19 cellular contexts compared by ENCODE assay signal in the genomic region with DNA sequence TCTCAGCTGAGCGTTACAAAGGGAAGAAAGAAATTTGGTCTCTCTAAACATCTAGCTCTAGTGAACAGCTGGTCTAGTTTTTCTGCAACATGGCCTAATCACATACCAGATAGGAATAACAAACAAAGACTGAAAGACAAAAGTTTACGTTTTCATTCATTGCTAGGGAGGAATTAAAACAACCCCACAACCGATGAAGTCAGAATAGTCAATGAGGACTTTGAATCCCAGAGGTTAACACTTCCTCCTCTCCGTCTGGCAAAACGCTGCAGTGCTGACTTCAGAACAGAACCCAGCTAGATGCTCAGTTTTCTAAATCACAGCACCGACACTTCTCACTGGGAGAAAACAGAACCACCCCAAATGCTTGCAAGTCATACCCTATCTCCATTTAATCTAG.
DNase-seq lines count a peak whose midpoint lies in the region; ATAC-seq and TF ChIP-seq lines count a peak whose summit lies in the region.
"Had no signal": no experiment of that assay in that cellular context is flagged by ENCODE, and none has a peak within 500 bp of the region (broad histone marks: within the 10 kb centered on the region; RNA-seq: fewer than 3 reads in every experiment).

No MANE protein-coding gene starts in this region.

- H3K27ac ChIP-seq in SJCRH30, result peak overlapping the region; percentile 55
- no peak overlapping the region for H3K27ac ChIP-seq in fibroblast of lung (ENCODE audit: insufficient read depth, low read length)
- H3K27ac ChIP-seq: right lobe of liver had no signal

- peak overlapping the region; percentile 23 for H3K4me3 ChIP-seq in SJCRH30
- H3K4me3 ChIP-seq in fibroblast of lung (replicated peaks in 1 of 4; ENCODE audit: control extremely low read depth in 1 of 4, insufficient read depth in 1 of 4, low read depth in 3 of 4, low read length in 4 of 4), result no peak overlapping the region
- H3K4me3 ChIP-seq: dorsolateral prefrontal cortex, right lobe of liver had no signal

- no peak for TF ChIP-seq CTCF in fibroblast of lung (conservative IDR thresholded peaks at IDR 0.05 in 1 of 2, IDR thresholded peaks at IDR 0.05 in 1 of 2; ENCODE audit: low read depth in 1 of 2, low read length in 2 of 2)
- TF ChIP-seq CTCF in nephron progenitor cell (IDR thresholded peaks at IDR 0.05), result no peak

- H3K4me1 ChIP-seq in SJCRH30, result peaks cover 35% of the 10 kb centered on the region
- no peaks in the 10 kb centered on the region for H3K4me1 ChIP-seq in fibroblast of lung (ENCODE audit: control insufficient read depth, extremely low read depth, insufficient read depth, low read length)
- H3K4me1 ChIP-seq: right lobe of liver had no signal

- H3K36me3 ChIP-seq in SJCRH30 (no peaks in the 10 kb centered on the region), fibroblast of lung (ENCODE audit: control insufficient read depth, insufficient read depth, low read length) (no peaks in the 10 kb centered on the region)
- H3K36me3 ChIP-seq: right lobe of liver had no signal

- H3K27ac Mint-ChIP-seq in nephron progenitor cell, result peak overlapping the region; percentile 12
- no peak overlapping the region for H3K27ac Mint-ChIP-seq in T-cell
- H3K27ac Mint-ChIP-seq: activated B cell treated with CpG ODN at 0.5 μM for 24 hours, IgD-negative memory B cell had no signal

- H3K4me3 Mint-ChIP-seq in nephron progenitor cell (no peak overlapping the region), T-cell (no peak overlapping the region)
- H3K4me3 Mint-ChIP-seq: activated B cell treated with CpG ODN at 0.5 μM for 24 hours; CD4-positive, alpha-beta memory T cell; IgD-negative memory B cell had no signal

- no peak overlapping the region for H2AFZ ChIP-seq in fibroblast of lung (ENCODE audit: low read length)

- H3K36me3 Mint-ChIP-seq in nephron progenitor cell (ENCODE audit: low read depth), result peaks cover 4% of the 10 kb centered on the region
- peaks cover 62% of the 10 kb centered on the region for H3K36me3 Mint-ChIP-seq in T-cell

- H3K9me3 ChIP-seq in SJCRH30 (replicated peaks) (no peaks in the 10 kb centered on the region), fibroblast of lung (ENCODE audit: control insufficient read depth, insufficient read depth, low read depth, low read length) (no peaks in the 10 kb centered on the region)
- H3K9me3 ChIP-seq: right lobe of liver had no signal

- peak; percentile 48 for DNase-seq in Ammon's horn (ENCODE audit: low spot score)
- peak in 1 of 2 experiments; percentile 49 for DNase-seq in SJCRH30
- DNase-seq in fibroblast of lung (ENCODE audit: low read depth in 2 of 2), result peak; percentile 47 to 66
- no peak for DNase-seq in nephron progenitor cell
- DNase-seq in T-cell, result no peak
- no peak for DNase-seq in NCI-H146 (lab: John Stamatoyannopoulos, UW)
- no peak for DNase-seq in HK-2 (ENCODE audit: unreplicated experiment)
- DNase-seq: activated B cell treated with CpG ODN at 0.5 μM for 24 hours; activated CD4-positive, alpha-beta T cell treated with anti-CD3 and anti-CD28 coated beads, Interleukin-2, amount 50 U/mL, for 48 hours; caudate nucleus; CD4-positive, alpha-beta memory T cell; mammary epithelial cell; NCI-H1417 treated with DMSO at 0.1 percent for 48 hours; NCI-H524 treated with DMSO at 0.1 percent for 48 hours; right lobe of liver; RPMI8226 had no signal

- H3K9me3 Mint-ChIP-seq in nephron progenitor cell (no peaks in the 10 kb centered on the region), T-cell (no peaks in the 10 kb centered on the region)
- H3K9me3 Mint-ChIP-seq: activated B cell treated with CpG ODN at 0.5 μM for 24 hours; CD4-positive, alpha-beta memory T cell; IgD-negative memory B cell had no signal

- no peak overlapping the region for H3K9ac ChIP-seq in fibroblast of lung (ENCODE audit: insufficient read depth, low read length)

- H3K27me3 ChIP-seq in SJCRH30 (no peaks in the 10 kb centered on the region), fibroblast of lung (ENCODE audit: control insufficient read depth, insufficient read depth, low read length) (no peaks in the 10 kb centered on the region)
- H3K27me3 ChIP-seq: dorsolateral prefrontal cortex, right lobe of liver had no signal

- H3K4me1 Mint-ChIP-seq in nephron progenitor cell (peaks cover 46% of the 10 kb centered on the region), T-cell (peaks cover 0 to 6% (median 2%) of the 10 kb centered on the region in 3 donors)
- H3K4me1 Mint-ChIP-seq: activated B cell treated with CpG ODN at 0.5 μM for 24 hours had no signal

- ATAC-seq in T-cell (replicated peaks in 1 of 4), result no peak
- no peak for ATAC-seq in GM19455 (IDR thresholded peaks at IDR 0.05; ENCODE audit: unreplicated experiment)
- ATAC-seq: right lobe of liver had no signal

- peak overlapping the region; percentile 17 for H3K4me2 ChIP-seq in fibroblast of lung (ENCODE audit: extremely low read depth, insufficient read depth, low read length)

- H3K27me3 Mint-ChIP-seq in nephron progenitor cell (ENCODE audit: low read depth, poor library complexity) (peaks cover 3% of the 10 kb centered on the region), T-cell (no peaks in the 10 kb centered on the region)
- H3K27me3 Mint-ChIP-seq: activated B cell treated with CpG ODN at 0.5 μM for 24 hours; CD4-positive, alpha-beta memory T cell; IgD-negative memory B cell had no signal

- POLR2A ChIA-PET in T-cell (lab: Charles Lee), result no interaction called here

- CTCF ChIA-PET in T-cell (lab: Charles Lee), result no interaction called here

- H4K20me1 ChIP-seq in fibroblast of lung (ENCODE audit: control insufficient read depth, extremely low read depth, insufficient read depth, low read length), result no peaks in the 10 kb centered on the region

- no peaks in the 10 kb centered on the region for H3K79me2 ChIP-seq in fibroblast of lung (ENCODE audit: control insufficient read depth, insufficient read depth, low read length)

Comparison
In these comparisons a context has a peak if more than half of its experiments do, and no peak if none do; other contexts are left out.
1. DNase-seq: peak in Ammon's horn (single experiment) and fibroblast of lung (2 of 2); none in nephron progenitor cell (single experiment), T-cell (0 of 34), NCI-H146 (single experiment) and HK-2 (single experiment).